In genomic region chr1:213117699-213118180, GRCh38 we compare ENCODE assay signal across 7 cellular contexts.
DNase-seq lines count a peak whose midpoint lies in the region; ATAC-seq, FAIRE-seq and TF ChIP-seq lines count a peak whose summit lies in the region.
"Not testable (repeated sequence)": the region's sequence is repeated elsewhere in the genome, so short reads cannot be mapped to it uniquely, and the experiment has no call there.

No MANE protein-coding gene starts in this region.

- H3K4me1 ChIP-seq in PC-3 (ENCODE audit: insufficient read depth, low read length), result peaks cover 24% of the 10 kb centered on the region

- H4K20me1 ChIP-seq in PC-3 (ENCODE audit: low read length), result not testable (repeated sequence)

- BruUV-seq in PC-3 (replicated peaks; lab: Mats Ljungman, UMichigan), result not testable (repeated sequence)

- TF ChIP-seq POLR2A in H54 (IDR thresholded peaks at IDR 0.05; ENCODE audit: low read depth, low read length), result not testable (repeated sequence)

- not testable (repeated sequence) for H3K4me1 Mint-ChIP-seq in activated CD4-positive, alpha-beta T cell treated with anti-CD3 and anti-CD28 coated beads for 36 hours
- H3K4me1 Mint-ChIP-seq in activated CD8-positive, alpha-beta memory T cell treated with anti-CD3 and anti-CD28 coated beads, Interleukin-2, amount 10 ng/mL, durations not matched to agents 7 days and 5 days, result peaks cover 15% of the 10 kb centered on the region

- not testable (repeated sequence) for DNase-seq in H54 (ENCODE audit: insufficient read length, low spot score)
- peak; percentile 3 for DNase-seq in MG63
- DNase-seq in PC-3, result peak; percentile 42
- DNase-seq in activated CD4-positive, alpha-beta T cell treated with anti-CD3 and anti-CD28 coated beads for 36 hours, result peak; percentile 12
- DNase-seq in activated CD8-positive, alpha-beta memory T cell treated with anti-CD3 and anti-CD28 coated beads, Interleukin-2, amount 10 ng/mL, durations not matched to agents 7 days and 5 days, result peak; percentile 42
- DNase-seq in activated naive CD4-positive, alpha-beta T cell treated with anti-CD3 and anti-CD28 coated beads, Interleukin-2, amount 50 U/mL, for 72 hours (ENCODE audit: low spot score in 2 of 2), result peak in 1 of 2 donors; percentile 3
- peak; percentile 10 for DNase-seq in epithelial cell of esophagus (ENCODE audit: low read depth)

- not testable (repeated sequence) for H3K9me3 Mint-ChIP-seq in activated CD4-positive, alpha-beta T cell treated with anti-CD3 and anti-CD28 coated beads for 36 hours (ENCODE audit: low read depth); activated CD8-positive, alpha-beta memory T cell treated with anti-CD3 and anti-CD28 coated beads, Interleukin-2, amount 10 ng/mL, durations not matched to agents 7 days and 5 days (ENCODE audit: low read depth); activated naive CD4-positive, alpha-beta T cell treated with anti-CD3 and anti-CD28 coated beads, Interleukin-2, amount 50 U/mL, for 72 hours

- POLR2A ChIA-PET in PC-3 (lab: Charles Lee; ENCODE audit: unreplicated experiment), result not testable (repeated sequence)
- POLR2A ChIA-PET in activated CD4-positive, alpha-beta T cell treated with anti-CD3 and anti-CD28 coated beads for 36 hours (lab: Charles Lee), result interaction anchor here (0.6 to 0.7 kb wide), 2 partner anchors 22 to 520 kb away, joined by 3 to 7 read pairs; no protein-coding TSS in a partner anchor

- H3K36me3 ChIP-seq in MG63; PC-3 (ENCODE audit: low read depth, low read length): not testable (repeated sequence)

- ATAC-seq in PC-3; activated CD8-positive, alpha-beta memory T cell treated with anti-CD3 and anti-CD28 coated beads, Interleukin-2, amount 10 ng/mL, durations not matched to agents 7 days and 5 days: not testable (repeated sequence)
- peak; percentile 74 for ATAC-seq in activated CD4-positive, alpha-beta T cell treated with anti-CD3 and anti-CD28 coated beads for 36 hours
- ATAC-seq in activated naive CD4-positive, alpha-beta T cell treated with anti-CD3 and anti-CD28 coated beads, Interleukin-2, amount 50 U/mL, for 72 hours, result peak; percentile 33 to 67

- not testable (repeated sequence) for H3K27ac ChIP-seq in PC-3 (ENCODE audit: low read length)

- not testable (repeated sequence) for H3K4me3 Mint-ChIP-seq in activated CD4-positive, alpha-beta T cell treated with anti-CD3 and anti-CD28 coated beads for 36 hours; activated CD8-positive, alpha-beta memory T cell treated with anti-CD3 and anti-CD28 coated beads, Interleukin-2, amount 10 ng/mL, durations not matched to agents 7 days and 5 days

- H3K36me3 Mint-ChIP-seq in activated CD4-positive, alpha-beta T cell treated with anti-CD3 and anti-CD28 coated beads for 36 hours (ENCODE audit: low read depth); activated CD8-positive, alpha-beta memory T cell treated with anti-CD3 and anti-CD28 coated beads, Interleukin-2, amount 10 ng/mL, durations not matched to agents 7 days and 5 days; activated naive CD4-positive, alpha-beta T cell treated with anti-CD3 and anti-CD28 coated beads, Interleukin-2, amount 50 U/mL, for 72 hours: not testable (repeated sequence)

- intact Hi-C loops in PC-3 (cut with micrococcal nuclease); activated CD4-positive, alpha-beta T cell treated with anti-CD3 and anti-CD28 coated beads for 36 hours (cut with DNase I, micrococcal nuclease): not testable (repeated sequence)

- not testable (repeated sequence) for H3K9me3 ChIP-seq in MG63; PC-3 (ENCODE audit: low read length)

- H3K27ac Mint-ChIP-seq in activated CD4-positive, alpha-beta T cell treated with anti-CD3 and anti-CD28 coated beads for 36 hours; activated CD8-positive, alpha-beta memory T cell treated with anti-CD3 and anti-CD28 coated beads, Interleukin-2, amount 10 ng/mL, durations not matched to agents 7 days and 5 days: not testable (repeated sequence)
- H3K27ac Mint-ChIP-seq in activated naive CD4-positive, alpha-beta T cell treated with anti-CD3 and anti-CD28 coated beads, Interleukin-2, amount 50 U/mL, for 72 hours, result peak overlapping the region in 1 of 2 donors; percentile 72

- H3K9me2 ChIP-seq in PC-3 (replicated peaks; ENCODE audit: low read length), result not testable (repeated sequence)

- not testable (repeated sequence) for TF ChIP-seq CTCF in PC-3 (conservative IDR thresholded peaks at IDR 0.05; ENCODE audit: low read depth, low read length); epithelial cell of esophagus (IDR thresholded peaks at IDR 0.05; ENCODE audit: insufficient read depth, low read depth, low read length, missing control alignments)

- H3K9ac ChIP-seq in PC-3 (ENCODE audit: low read length), result not testable (repeated sequence)

- FAIRE-seq in H54 (lab: Jason Lieb, UNC), result peak; percentile 70

- not testable (repeated sequence) for H3K27me3 Mint-ChIP-seq in activated CD4-positive, alpha-beta T cell treated with anti-CD3 and anti-CD28 coated beads for 36 hours; activated CD8-positive, alpha-beta memory T cell treated with anti-CD3 and anti-CD28 coated beads, Interleukin-2, amount 10 ng/mL, durations not matched to agents 7 days and 5 days

- CTCF ChIA-PET in PC-3 (lab: Charles Lee), result not testable (repeated sequence)
- CTCF ChIA-PET in activated CD4-positive, alpha-beta T cell treated with anti-CD3 and anti-CD28 coated beads for 36 hours (lab: Charles Lee), result interaction anchor here (0.7 kb wide), 1 partner anchor 84 kb away, joined by 3 read pairs; no protein-coding TSS in a partner anchor
- CTCF ChIA-PET in activated CD8-positive, alpha-beta memory T cell treated with anti-CD3 and anti-CD28 coated beads, Interleukin-2, amount 10 ng/mL, durations not matched to agents 7 days and 5 days (lab: Charles Lee), result interaction anchor here (0.9 kb wide), 1 partner anchor 101 kb away, joined by 3 read pairs; no protein-coding TSS in a partner anchor

- not testable (repeated sequence) for H3F3A ChIP-seq in PC-3 (ENCODE audit: low read length, unreplicated experiment)

- H3K4me2 ChIP-seq in PC-3 (ENCODE audit: low read length), result not testable (repeated sequence)

- not testable (repeated sequence) for H3K27me3 ChIP-seq in MG63; PC-3 (ENCODE audit: low read length)

- not testable (repeated sequence) for H2AFZ ChIP-seq in PC-3 (ENCODE audit: low read length)

- not testable (repeated sequence) for H3K79me2 ChIP-seq in PC-3 (ENCODE audit: low read length)

- H3K4me3 ChIP-seq in MG63; PC-3 (ENCODE audit: low read length); epithelial cell of esophagus (ENCODE audit: low read length): not testable (repeated sequence)
